8 cellular contexts compared by ENCODE assay signal in the genomic region with DNA sequence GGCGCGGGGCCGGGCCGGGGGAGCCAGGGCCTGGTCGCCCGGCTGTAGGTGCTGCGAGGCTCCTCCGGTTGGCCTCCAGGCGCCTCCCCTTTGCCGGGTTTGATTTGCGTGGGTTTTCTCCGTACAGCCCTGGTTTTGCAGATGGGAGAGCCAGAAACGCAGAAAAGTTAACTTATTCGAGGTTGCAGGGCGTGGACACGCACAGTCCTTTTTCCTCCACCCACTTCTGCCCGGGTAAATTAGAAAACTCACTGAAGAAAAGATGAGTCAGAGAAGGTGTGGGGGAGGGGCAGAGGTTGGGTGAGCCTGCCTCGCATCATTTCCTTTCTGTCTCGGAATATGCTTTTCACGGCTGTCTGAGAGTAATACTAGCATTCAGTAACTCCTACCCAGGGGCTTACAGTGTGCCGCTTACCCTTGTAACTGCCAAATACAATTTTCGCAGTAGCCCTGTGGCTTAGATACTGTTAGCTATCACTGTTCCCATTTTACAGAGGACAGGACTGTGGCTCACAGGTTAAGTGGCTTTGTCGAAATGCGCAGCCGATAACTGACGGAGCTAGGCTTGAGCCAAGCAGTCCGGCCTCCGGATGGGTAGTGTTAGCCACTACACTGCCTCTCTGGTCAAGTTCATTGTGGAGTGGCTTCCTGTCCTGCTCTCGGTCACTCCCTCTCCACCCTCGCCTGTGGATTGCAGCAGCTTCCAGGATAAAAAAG. TPM values are rescaled to one million over a fixed set of nuclear protein-coding genes. Genes with fewer than 3 reads are reported as not detected.
DNase-seq lines count a peak whose midpoint lies in the region; ATAC-seq and TF ChIP-seq lines count a peak whose summit lies in the region.

No MANE protein-coding gene starts in this region.

- H3K27me3 Mint-ChIP-seq in T-helper 1 cell treated with Interleukin-12 subunit alpha and Interleukin-12 subunit beta and Interleukin-4 antibody, amounts not matched to agents 30 μg/mL and 1 μg/mL, for 36 hours (ENCODE audit: low read depth), result peaks cover 12% of the 10 kb centered on the region

- no peaks in the 10 kb centered on the region for H3K9me3 ChIP-seq in hepatocyte (ENCODE audit: low read depth)

- H3K79me2 ChIP-seq in hepatocyte, result peaks cover 30% of the 10 kb centered on the region

- H3K4me1 Mint-ChIP-seq in T-helper 1 cell treated with Interleukin-12 subunit alpha and Interleukin-12 subunit beta and Interleukin-4 antibody, amounts not matched to agents 30 μg/mL and 1 μg/mL, for 36 hours (ENCODE audit: low read depth), result peaks cover 36% of the 10 kb centered on the region

- no peaks in the 10 kb centered on the region for H3K9me3 Mint-ChIP-seq in T-helper 1 cell treated with Interleukin-12 subunit alpha and Interleukin-12 subunit beta and Interleukin-4 antibody, amounts not matched to agents 30 μg/mL and 1 μg/mL, for 36 hours

- TF ChIP-seq CTCF in hepatocyte (IDR thresholded peaks at IDR 0.05; ENCODE audit: poor library complexity), result no peak

- no peaks in the 10 kb centered on the region for H3K9me2 ChIP-seq in hepatocyte (replicated peaks; ENCODE audit: insufficient read depth)

- peak overlapping the region; percentile 95 for H3K4me3 Mint-ChIP-seq in T-helper 1 cell treated with Interleukin-12 subunit alpha and Interleukin-12 subunit beta and Interleukin-4 antibody, amounts not matched to agents 30 μg/mL and 1 μg/mL, for 36 hours

- peak; percentile 44 for DNase-seq in COLO668 (lab: John Stamatoyannopoulos, UW; ENCODE audit: unreplicated experiment)
- peak in 71 of 76 experiments; percentile 16 to 88 (median 66) for DNase-seq in HUDEP-2 (lab: John Stamatoyannopoulos, UW; ENCODE audit: unreplicated experiment in 76 of 76)
- peak; percentile 73 for DNase-seq in amniotic stem cell (lab: John Stamatoyannopoulos, UW)
- DNase-seq in hepatocyte (ENCODE audit: low spot score), result peak; percentile 91
- peak; percentile 75 for DNase-seq in sciatic nerve (ENCODE audit: low spot score)
- no peak for DNase-seq in NCI-H524 (lab: John Stamatoyannopoulos, UW)

- H3K27me3 ChIP-seq in hepatocyte, result no peaks in the 10 kb centered on the region

- peak overlapping the region; percentile 80 for H2AFZ ChIP-seq in hepatocyte

- no peaks in the 10 kb centered on the region for H3K36me3 ChIP-seq in hepatocyte (replicated peaks; ENCODE audit: insufficient read depth, low read depth)

- WGBS in hepatocyte (ENCODE audit: low lambda C conversion rate, missing lambda C conversion rate), result 5% methylated on average over 30 of the region's 30 CpGs

- ATAC-seq in GM21360 (IDR thresholded peaks at IDR 0.05; ENCODE audit: unreplicated experiment) (peak; percentile 36), sciatic nerve (no peak)

- peak overlapping the region; percentile 98 for H3K27ac Mint-ChIP-seq in T-helper 1 cell treated with Interleukin-12 subunit alpha and Interleukin-12 subunit beta and Interleukin-4 antibody, amounts not matched to agents 30 μg/mL and 1 μg/mL, for 36 hours

- H3K27ac ChIP-seq in hepatocyte, result peak overlapping the region; percentile 96

- H4K20me1 ChIP-seq in hepatocyte (ENCODE audit: insufficient read depth, poor library complexity, severe bottlenecking), result peaks cover 17% of the 10 kb centered on the region

- H3K4me2 ChIP-seq in hepatocyte, result peak overlapping the region; percentile 94

- peaks cover 12% of the 10 kb centered on the region for H3K4me1 ChIP-seq in hepatocyte (ENCODE audit: insufficient read depth)

- peaks cover 30% of the 10 kb centered on the region for H3K36me3 Mint-ChIP-seq in T-helper 1 cell treated with Interleukin-12 subunit alpha and Interleukin-12 subunit beta and Interleukin-4 antibody, amounts not matched to agents 30 μg/mL and 1 μg/mL, for 36 hours (ENCODE audit: low read depth)

- intact Hi-C loops in sciatic nerve (cut with DNase I), result no loop called here

- H3K4me3 ChIP-seq in hepatocyte, result peak overlapping the region; percentile 41

RNA-seq across cellular contexts. Expression of a gene that starts 0.8 kb away (rescaled TPM):
- total RNA-seq in hepatocyte (29.1 and 29.6 TPM in 2 replicates), sciatic nerve (18.8 TPM)
- polyA plus RNA-seq in hepatocyte, result 36.1 and 38.2 TPM in 2 replicates

Comparison
In these comparisons a context has a peak if more than half of its experiments do, and no peak if none do; other contexts are left out.
1. DNase-seq: peak in COLO668 (single experiment), HUDEP-2 (71 of 76), amniotic stem cell (single experiment), hepatocyte (single experiment) and sciatic nerve (single experiment); none in NCI-H524 (0 of 2).